In genomic region chr19:32876919-32877285, GRCh38 we compare ENCODE assay signal across 19 cellular contexts. TPM values are rescaled to one million over a fixed set of nuclear protein-coding genes. Genes with fewer than 3 reads are reported as not detected.
A peak's percentile ranks its signal among the peaks of the same experiment; 100 is the strongest.
DNase-seq lines count a peak whose midpoint lies in the region; ATAC-seq and TF ChIP-seq lines count a peak whose summit lies in the region.
"Had no signal": no experiment of that assay in that cellular context is flagged by ENCODE, and none has a peak within 500 bp of the region (broad histone marks: within the 10 kb centered on the region; RNA-seq: fewer than 3 reads in every experiment).

No MANE protein-coding gene starts in this region.

- no peak overlapping the region for H3K4me3 Mint-ChIP-seq in Caco-2 (ENCODE audit: unreplicated experiment)
- H3K4me3 Mint-ChIP-seq: activated CD8-positive, alpha-beta T cell treated with anti-CD3 and anti-CD28 coated beads, Interleukin-2, amount 10 ng/mL, durations not matched to agents 7 days and 5 days; naive B cell had no signal

- ATAC-seq in HG03159 (IDR thresholded peaks at IDR 0.05; ENCODE audit: unreplicated experiment): no peak
- ATAC-seq: activated CD8-positive, alpha-beta T cell treated with anti-CD3 and anti-CD28 coated beads, Interleukin-2, amount 10 ng/mL, durations not matched to agents 7 days and 5 days; HCT116; left ventricle myocardium superior had no signal

- no peak overlapping the region for H3K4me3 ChIP-seq in Caco-2 (ENCODE audit: low read depth, low read length)
- H3K4me3 ChIP-seq in choroid plexus epithelial cell (ENCODE audit: low read depth, low read length): no peak overlapping the region
- no peak overlapping the region for H3K4me3 ChIP-seq in osteoblast (ENCODE audit: insufficient read depth, low read length)
- H3K4me3 ChIP-seq: dorsolateral prefrontal cortex had no signal

- H3K36me3 ChIP-seq in Caco-2 (ENCODE audit: control insufficient read depth, insufficient read depth, low read length) (no peaks in the 10 kb centered on the region), osteoblast (ENCODE audit: insufficient read depth, low read length) (no peaks in the 10 kb centered on the region)

- CTCF ChIA-PET in Caco-2 (lab: Charles Lee): no interaction called here

- no peaks in the 10 kb centered on the region; the same call in 1 of the 2 replicates for H3K4me1 ChIP-seq in Caco-2
- peaks cover 5% of the 10 kb centered on the region for H3K4me1 ChIP-seq in osteoblast (ENCODE audit: insufficient read depth, low read length)

- peaks cover 11% of the 10 kb centered on the region for H3K4me1 Mint-ChIP-seq in Caco-2 (ENCODE audit: low read depth, unreplicated experiment)

- POLR2A ChIA-PET in Caco-2 (lab: Charles Lee): no interaction called here

- no TSS peak for BruUV-seq in Caco-2 (replicated peaks; lab: Mats Ljungman, UMichigan)

- DNase-seq in Caco-2 (peak in 1 of 2 experiments; percentile 59), HT1080 (ENCODE audit: low read depth) (peak; percentile 58), choroid plexus epithelial cell (ENCODE audit: low read depth) (peak; percentile 90), osteoblast (ENCODE audit: insufficient read length, low spot score, missing footprints) (peak; percentile 93), iPS-NIHi11 (ENCODE audit: low spot score) (no peak), Kasumi-1 (lab: John Stamatoyannopoulos, UW) (no peak)
- DNase-seq in stimulated activated CD4-positive, alpha-beta T cell treated with anti-CD3 and anti-CD28 coated beads, Interleukin-4, amount 100 ng/mL, for 4 hours: no peak
- DNase-seq: activated CD8-positive, alpha-beta T cell treated with anti-CD3 and anti-CD28 coated beads, Interleukin-2, amount 10 ng/mL, durations not matched to agents 7 days and 5 days; amniotic stem cell; DMS 273 treated with DMSO at 0.1 percent for 48 hours; KBM-7; left ventricle myocardium superior; naive B cell; NCI-H1417 treated with DMSO at 0.1 percent for 48 hours; NCI-H345 had no signal

- H3K9me3 Mint-ChIP-seq in Caco-2 (ENCODE audit: unreplicated experiment): no peaks in the 10 kb centered on the region
- H3K9me3 Mint-ChIP-seq: naive B cell had no signal

- H4K20me1 ChIP-seq in osteoblast (ENCODE audit: insufficient read depth, low read length): no peaks in the 10 kb centered on the region

- H3K27ac Mint-ChIP-seq in Caco-2 (ENCODE audit: unreplicated experiment): peak overlapping the region; percentile 57
- H3K27ac Mint-ChIP-seq: activated CD8-positive, alpha-beta T cell treated with anti-CD3 and anti-CD28 coated beads, Interleukin-2, amount 10 ng/mL, durations not matched to agents 7 days and 5 days had no signal

- H3K9me3 ChIP-seq in Caco-2: no peaks in the 10 kb centered on the region
- no peaks in the 10 kb centered on the region for H3K9me3 ChIP-seq in osteoblast (ENCODE audit: low read depth, low read length)

- H3K36me3 Mint-ChIP-seq in Caco-2 (ENCODE audit: insufficient read depth, unreplicated experiment): no peaks in the 10 kb centered on the region

- H3K27me3 ChIP-seq in Caco-2 (replicated peaks; ENCODE audit: control insufficient read depth, insufficient read depth, low read length) (no peaks in the 10 kb centered on the region), osteoblast (ENCODE audit: insufficient read depth, low read length) (no peaks in the 10 kb centered on the region)
- H3K27me3 ChIP-seq: dorsolateral prefrontal cortex had no signal

- no peak overlapping the region for H2AFZ ChIP-seq in osteoblast (ENCODE audit: low read length)

- intact Hi-C loops in Caco-2 (cut with micrococcal nuclease; ENCODE audit: unreplicated experiment): no loop called here

- H3K4me2 ChIP-seq in osteoblast (ENCODE audit: insufficient read depth, low read length): peak overlapping the region; percentile 16

- peak overlapping the region; percentile 83 for H3K27ac ChIP-seq in osteoblast (ENCODE audit: low read depth, low read length)
- H3K27ac ChIP-seq: dorsolateral prefrontal cortex, VCaP had no signal

- no peaks in the 10 kb centered on the region for H3K27me3 Mint-ChIP-seq in Caco-2 (ENCODE audit: insufficient read depth, unreplicated experiment)
- H3K27me3 Mint-ChIP-seq: naive B cell had no signal

- TF ChIP-seq CTCF in Caco-2 (IDR thresholded peaks at IDR 0.05; ENCODE audit: insufficient read depth in 1 of 2, low read depth in 1 of 2, low read length in 1 of 2, severe bottlenecking in 1 of 2, unreplicated experiment in 1 of 2): no peak
- no peak for TF ChIP-seq CTCF in choroid plexus epithelial cell (conservative IDR thresholded peaks at IDR 0.05; ENCODE audit: low read depth, low read length)
- no peak for TF ChIP-seq CTCF in osteoblast (IDR thresholded peaks at IDR 0.05; ENCODE audit: extremely low read depth, low read depth, low read length)

- no peaks in the 10 kb centered on the region for H3K79me2 ChIP-seq in osteoblast (ENCODE audit: insufficient read depth, low read length)

RNA-seq across cellular contexts. Expression of gene SLC7A9, which starts 7.3 kb away (rescaled TPM):
- total RNA-seq in Caco-2 (2022) (3.3 and 3.6 TPM in 2 replicates), osteoblast (under 0.01 and 0.59 TPM in 2 replicates)
- total RNA-seq in HT1080 (2014; rRNA removed; shearing (Covaris generic)): not detected in 2 replicates
- not detected in 2 replicates for polyA plus RNA-seq in HT1080 (2015; cell fraction: cytosol; rRNA removed)
- polyA plus RNA-seq in HT1080 (2015; cell fraction: nucleus; rRNA removed): not detected in 2 replicates
- total RNA-seq: left ventricle myocardium superior had no signal

Comparison
In these comparisons a context has a peak if more than half of its experiments do, and no peak if none do; other contexts are left out.
1. DNase-seq: peak in HT1080 (single experiment), choroid plexus epithelial cell (single experiment) and osteoblast (single experiment); none in iPS-NIHi11 (single experiment), Kasumi-1 (0 of 2) and stimulated activated CD4-positive, alpha-beta T cell treated with anti-CD3 and anti-CD28 coated beads, Interleukin-4, amount 100 ng/mL, for 4 hours (0 of 2).